In the genomic region with DNA sequence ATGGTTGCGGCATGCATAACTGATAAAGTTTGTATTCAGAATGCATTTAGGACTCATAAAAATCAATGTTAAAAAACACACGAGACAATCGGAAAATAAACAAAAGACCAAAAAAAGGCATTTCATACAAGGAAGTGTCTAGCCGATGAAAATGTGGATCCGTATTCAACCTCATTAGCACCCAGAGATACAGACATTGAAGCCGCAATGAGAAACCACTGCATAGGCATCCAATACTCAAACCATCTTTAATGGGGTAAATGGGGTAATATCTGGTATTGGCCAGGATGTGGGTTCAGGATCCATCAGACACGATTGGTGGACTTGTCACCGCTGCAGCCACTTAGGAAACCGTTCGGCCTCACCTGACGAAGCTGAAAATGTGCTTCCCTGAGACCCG, we compare ENCODE assay signal across 36 cellular contexts. TPM values are rescaled to one million over a fixed set of nuclear protein-coding genes. Genes with fewer than 3 reads are reported as not detected.
"Had no signal": no experiment of that assay in that cellular context is flagged by ENCODE, and none has a peak within 500 bp of the region (broad histone marks: within the 10 kb centered on the region; RNA-seq: fewer than 3 reads in every experiment).

No MANE protein-coding gene starts in this region.

- DNase-seq: activated CD4-positive, alpha-beta T cell treated with anti-CD3 and anti-CD28 coated beads for 36 hours; activated CD4-positive, alpha-beta T cell treated with anti-CD3 and anti-CD28 coated beads, Interleukin-2, amount 10 ng/mL, durations not matched to agents 7 days and 5 days; activated CD4-positive, alpha-beta T cell treated with anti-CD3 and anti-CD28 coated beads, Interleukin-2, amount 50 U/mL, for 48 hours; activated CD4-positive, CD25-positive, alpha-beta regulatory T cell; activated CD4-positive, CD25-positive, alpha-beta regulatory T cell treated with anti-CD3 and anti-CD28 coated beads, Interleukin-2, amount 50 U/mL, for 72 hours; activated CD8-positive, alpha-beta memory T cell treated with anti-CD3 and anti-CD28 coated beads for 24 hours; activated CD8-positive, alpha-beta T cell treated with anti-CD3 and anti-CD28 coated beads for 36 hours; activated effector memory CD4-positive, alpha-beta T cell treated with anti-CD3 and anti-CD28 coated beads, Interleukin-2, amount 50 U/mL, for 16 hours; activated naive CD4-positive, alpha-beta T cell treated with anti-CD3 and anti-CD28 coated beads for 36 hours; activated naive CD8-positive, alpha-beta T cell treated with anti-CD3 and anti-CD28 coated beads for 36 hours; activated naive CD8-positive, alpha-beta T cell treated with anti-CD3 and anti-CD28 coated beads, Interleukin-2, amount 50 U/mL, for 24 hours; activated T-cell treated with anti-CD3 and anti-CD28 coated beads, Interleukin-2, amount 50 U/mL, for 1 hour; activated T-cell treated with anti-CD3 and anti-CD28 coated beads, Interleukin-2, amount 50 U/mL, for 48 hours; adrenal gland; amygdala; aorta; body of pancreas; caudate nucleus; cortex of kidney; dermis blood vessel endothelial cell; effector CD4-positive, alpha-beta T cell; effector memory CD8-positive, alpha-beta T cell; erythroblast; foreskin keratinocyte; gastrocnemius medialis; heart right ventricle; T-helper 17 cell; T1000 had no signal

- H3K36me3 Mint-ChIP-seq: activated naive CD4-positive, alpha-beta T cell treated with anti-CD3 and anti-CD28 coated beads, Interleukin-2, amount 50 U/mL, for 24 hours; activated naive CD8-positive, alpha-beta T cell treated with anti-CD3 and anti-CD28 coated beads for 36 hours had no signal

- H3K4me1 ChIP-seq: adrenal gland, body of pancreas, esophagus muscularis mucosa, foreskin keratinocyte, gastrocnemius medialis, heart right ventricle had no signal

- H3K27me3 Mint-ChIP-seq: activated CD4-positive, alpha-beta T cell treated with anti-CD3 and anti-CD28 coated beads, Interleukin-2, amount 10 ng/mL, durations not matched to agents 7 days and 5 days had no signal

- H3K4me2 ChIP-seq: hepatocyte had no signal

- H3K4me3 ChIP-seq: adrenal gland, body of pancreas, esophagus muscularis mucosa, gastrocnemius medialis, heart right ventricle, hepatocyte had no signal

- H3K9me3 Mint-ChIP-seq: activated CD4-positive, alpha-beta T cell treated with anti-CD3 and anti-CD28 coated beads, Interleukin-2, amount 10 ng/mL, durations not matched to agents 7 days and 5 days; activated CD8-positive, alpha-beta T cell treated with anti-CD3 and anti-CD28 coated beads for 36 hours; activated naive CD4-positive, alpha-beta T cell treated with anti-CD3 and anti-CD28 coated beads for 36 hours; activated naive CD4-positive, alpha-beta T cell treated with anti-CD3 and anti-CD28 coated beads, Interleukin-2, amount 50 U/mL, for 24 hours; activated naive CD8-positive, alpha-beta T cell treated with anti-CD3 and anti-CD28 coated beads for 36 hours; activated naive CD8-positive, alpha-beta T cell treated with anti-CD3 and anti-CD28 coated beads, Interleukin-2, amount 50 U/mL, for 24 hours; activated T-helper 1 cell treated with anti-CD3 and anti-CD28 coated beads, Interleukin-12 subunit alpha, Interleukin-12 subunit beta, Interleukin-2, Interleukin-4 antibody, amounts not matched to agents 30 ng/mL and 10 ng/mL and 1 ng/mL, durations not matched to agents 14 hours and 24 hours and 36 hours; activated T-helper 2 cell treated with anti-CD3 and anti-CD28 coated beads, Interferon-gamma antibody, Interleukin-2, Interleukin-4, amounts not matched to agents 10 μg/mL and 5 μg/mL and 100 μg/mL, durations not matched to agents 14 hours and 24 hours and 36 hours; effector memory CD8-positive, alpha-beta T cell; T-helper 2 cell treated with Interferon-gamma antibody and Interleukin-4, amounts not matched to agents 5 μg/mL and 100 μg/mL, for 36 hours had no signal

- FAIRE-seq: colon had no signal

- H3K27ac Mint-ChIP-seq: activated CD4-positive, alpha-beta T cell treated with anti-CD3 and anti-CD28 coated beads for 36 hours; activated CD4-positive, alpha-beta T cell treated with anti-CD3 and anti-CD28 coated beads, Interleukin-2, amount 10 ng/mL, durations not matched to agents 7 days and 5 days; activated CD8-positive, alpha-beta T cell treated with anti-CD3 and anti-CD28 coated beads for 36 hours; activated naive CD4-positive, alpha-beta T cell treated with anti-CD3 and anti-CD28 coated beads for 36 hours; activated naive CD4-positive, alpha-beta T cell treated with anti-CD3 and anti-CD28 coated beads, Interleukin-2, amount 50 U/mL, for 24 hours; activated naive CD8-positive, alpha-beta T cell treated with anti-CD3 and anti-CD28 coated beads for 36 hours; activated naive CD8-positive, alpha-beta T cell treated with anti-CD3 and anti-CD28 coated beads, Interleukin-2, amount 50 U/mL, for 24 hours; activated T-helper 1 cell treated with anti-CD3 and anti-CD28 coated beads, Interleukin-12 subunit alpha, Interleukin-12 subunit beta, Interleukin-2, Interleukin-4 antibody, amounts not matched to agents 30 ng/mL and 10 ng/mL and 1 ng/mL, durations not matched to agents 14 hours and 24 hours and 36 hours; activated T-helper 2 cell treated with anti-CD3 and anti-CD28 coated beads, Interferon-gamma antibody, Interleukin-2, Interleukin-4, amounts not matched to agents 10 μg/mL and 5 μg/mL and 100 μg/mL, durations not matched to agents 14 hours and 24 hours and 36 hours; effector memory CD8-positive, alpha-beta T cell; T-helper 17 cell; T-helper 2 cell treated with Interferon-gamma antibody and Interleukin-4, amounts not matched to agents 5 μg/mL and 100 μg/mL, for 36 hours had no signal

- H3K27ac ChIP-seq: adrenal gland, body of pancreas, esophagus muscularis mucosa, foreskin keratinocyte, gastrocnemius medialis, heart right ventricle, hepatocyte had no signal

- H3K9me3 ChIP-seq: adrenal gland, body of pancreas, esophagus muscularis mucosa, gastrocnemius medialis, heart right ventricle had no signal

- H3K79me2 ChIP-seq: hepatocyte had no signal

- H3K27me3 ChIP-seq: body of pancreas, foreskin keratinocyte, hepatocyte had no signal

- H3K36me3 ChIP-seq: adrenal gland, esophagus muscularis mucosa, gastrocnemius medialis, heart right ventricle had no signal

- H3K4me1 Mint-ChIP-seq: activated CD4-positive, alpha-beta T cell treated with anti-CD3 and anti-CD28 coated beads for 36 hours; activated CD4-positive, alpha-beta T cell treated with anti-CD3 and anti-CD28 coated beads, Interleukin-2, amount 10 ng/mL, durations not matched to agents 7 days and 5 days; activated naive CD4-positive, alpha-beta T cell treated with anti-CD3 and anti-CD28 coated beads, Interleukin-2, amount 50 U/mL, for 24 hours; activated naive CD8-positive, alpha-beta T cell treated with anti-CD3 and anti-CD28 coated beads for 36 hours; activated naive CD8-positive, alpha-beta T cell treated with anti-CD3 and anti-CD28 coated beads, Interleukin-2, amount 50 U/mL, for 24 hours had no signal

- ATAC-seq: activated CD4-positive, alpha-beta T cell treated with anti-CD3 and anti-CD28 coated beads for 36 hours; activated CD8-positive, alpha-beta T cell treated with anti-CD3 and anti-CD28 coated beads for 36 hours; activated naive CD8-positive, alpha-beta T cell treated with anti-CD3 and anti-CD28 coated beads, Interleukin-2, amount 50 U/mL, for 24 hours; body of pancreas; effector memory CD8-positive, alpha-beta T cell; foreskin keratinocyte; gastrocnemius medialis; heart right ventricle; T-helper 17 cell had no signal

- H2AFZ ChIP-seq: hepatocyte had no signal

- H3K4me3 Mint-ChIP-seq: activated CD4-positive, alpha-beta T cell treated with anti-CD3 and anti-CD28 coated beads for 36 hours; activated CD4-positive, alpha-beta T cell treated with anti-CD3 and anti-CD28 coated beads, Interleukin-2, amount 10 ng/mL, durations not matched to agents 7 days and 5 days; activated CD8-positive, alpha-beta T cell treated with anti-CD3 and anti-CD28 coated beads for 36 hours; activated naive CD4-positive, alpha-beta T cell treated with anti-CD3 and anti-CD28 coated beads for 36 hours; activated naive CD4-positive, alpha-beta T cell treated with anti-CD3 and anti-CD28 coated beads, Interleukin-2, amount 50 U/mL, for 24 hours; activated naive CD8-positive, alpha-beta T cell treated with anti-CD3 and anti-CD28 coated beads for 36 hours; activated naive CD8-positive, alpha-beta T cell treated with anti-CD3 and anti-CD28 coated beads, Interleukin-2, amount 50 U/mL, for 24 hours; activated T-helper 1 cell treated with anti-CD3 and anti-CD28 coated beads, Interleukin-12 subunit alpha, Interleukin-12 subunit beta, Interleukin-2, Interleukin-4 antibody, amounts not matched to agents 30 ng/mL and 10 ng/mL and 1 ng/mL, durations not matched to agents 14 hours and 24 hours and 36 hours; effector memory CD8-positive, alpha-beta T cell; T-helper 17 cell; T-helper 2 cell treated with Interferon-gamma antibody and Interleukin-4, amounts not matched to agents 5 μg/mL and 100 μg/mL, for 36 hours had no signal

RNA-seq across cellular contexts. Expression of gene ENPP7, which starts 47.4 kb away (rescaled TPM):
- total RNA-seq: activated CD4-positive, alpha-beta T cell treated with anti-CD3 and anti-CD28 coated beads for 36 hours; activated CD4-positive, alpha-beta T cell treated with anti-CD3 and anti-CD28 coated beads, Interleukin-2, amount 10 ng/mL, durations not matched to agents 7 days and 5 days; activated naive CD4-positive, alpha-beta T cell treated with anti-CD3 and anti-CD28 coated beads for 36 hours; activated naive CD8-positive, alpha-beta T cell treated with anti-CD3 and anti-CD28 coated beads for 36 hours; activated T-helper 2 cell treated with anti-CD3 and anti-CD28 coated beads, Interferon-gamma antibody, Interleukin-2, Interleukin-4, amounts not matched to agents 10 μg/mL and 5 μg/mL and 100 μg/mL, durations not matched to agents 14 hours and 24 hours and 36 hours; adrenal gland; aorta; body of pancreas; chondrocyte; dermis blood vessel endothelial cell; esophagus muscularis mucosa; foreskin keratinocyte; gastrocnemius medialis; heart right ventricle; T-helper 17 cell had no signal
- polyA plus RNA-seq: adrenal gland, foreskin keratinocyte, heart right ventricle had no signal
